In the genomic region with DNA sequence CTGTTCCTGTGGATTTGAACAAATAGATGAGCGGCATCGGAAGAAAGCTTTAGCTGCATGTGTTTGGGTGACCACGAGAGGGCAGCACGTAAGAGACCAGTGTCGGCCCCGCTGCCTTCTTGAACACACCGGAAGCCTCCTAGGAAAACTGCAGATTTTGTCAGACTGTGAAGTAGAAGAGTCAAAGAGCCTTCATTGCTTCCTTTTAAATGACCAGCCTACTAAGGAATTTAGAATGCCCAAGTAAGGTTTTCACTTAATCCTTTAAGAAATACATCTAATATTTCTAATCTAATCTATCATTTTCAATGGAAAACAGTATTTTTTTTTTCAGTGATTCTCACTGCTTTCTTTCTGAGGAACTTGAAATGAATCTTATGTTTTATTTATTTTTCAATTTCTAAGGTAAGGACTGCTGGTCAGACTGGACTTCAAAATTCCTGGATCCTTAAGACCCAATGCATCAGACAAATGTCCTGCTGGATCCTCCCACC, we compare ENCODE assay signal across 1 cellular context.
A peak's percentile ranks its signal among the peaks of the same experiment; 100 is the strongest.
TF ChIP-seq lines count a peak whose summit lies in the region.

No MANE protein-coding gene starts in this region.

TF ChIP-seq in H1, 55 proteins besides CTCF, POLR2A, EP300 and RAD21:
- TF ChIP-seq, protein P1, sequence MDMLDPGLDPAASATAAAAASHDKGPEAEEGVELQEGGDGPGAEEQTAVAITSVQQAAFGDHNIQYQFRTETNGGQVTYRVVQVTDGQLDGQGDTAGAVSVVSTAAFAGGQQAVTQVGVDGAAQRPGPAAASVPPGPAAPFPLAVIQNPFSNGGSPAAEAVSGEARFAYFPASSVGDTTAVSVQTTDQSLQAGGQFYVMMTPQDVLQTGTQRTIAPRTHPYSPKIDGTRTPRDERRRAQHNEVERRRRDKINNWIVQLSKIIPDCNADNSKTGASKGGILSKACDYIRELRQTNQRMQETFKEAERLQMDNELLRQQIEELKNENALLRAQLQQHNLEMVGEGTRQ (IDR thresholded peaks at IDR 0.05; ENCODE audit: low read length): no peak
- TF ChIP-seq, protein P2, sequence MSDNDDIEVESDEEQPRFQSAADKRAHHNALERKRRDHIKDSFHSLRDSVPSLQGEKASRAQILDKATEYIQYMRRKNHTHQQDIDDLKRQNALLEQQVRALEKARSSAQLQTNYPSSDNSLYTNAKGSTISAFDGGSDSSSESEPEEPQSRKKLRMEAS (IDR thresholded peaks at IDR 0.05): 0 out of 2 replicates have a peak, but pooled peaks have one; percentile 33
- TF ChIP-seq CREB1 (IDR thresholded peaks at IDR 0.05): peak; percentile 28; the same call in 1 of the 2 replicates
TF ChIP-seq in H1: peak in this region for 2.
